ENCODE assay signal across 24 cellular contexts in genomic region chr11:15141381-15141780, GRCh38. TPM values are rescaled to one million over a fixed set of nuclear protein-coding genes. Genes with fewer than 3 reads are reported as not detected.
"Had no signal": no experiment of that assay in that cellular context is flagged by ENCODE, and none has a peak within 500 bp of the region (broad histone marks: within the 10 kb centered on the region; RNA-seq: fewer than 3 reads in every experiment).

No MANE protein-coding gene starts in this region.

- H3K4me3 ChIP-seq: coronary artery, heart left ventricle, psoas muscle, right lobe of liver, suprapubic skin, tibial artery, upper lobe of left lung, uterus had no signal

- H3K4me1 ChIP-seq: psoas muscle, suprapubic skin, tibial artery, upper lobe of left lung, uterus had no signal

- H3K36me3 ChIP-seq: heart left ventricle, right lobe of liver, suprapubic skin, tibial artery, upper lobe of left lung, uterus had no signal

- DNase-seq: effector CD4-positive, alpha-beta T cell; endodermal cell; foreskin melanocyte; heart left ventricle; hippocampal formation; mammary epithelial cell; naive thymus-derived CD8-positive, alpha-beta T cell; nucleus accumbens; psoas muscle; retina; right lobe of liver; stimulated activated CD4-positive, alpha-beta T cell treated with anti-CD3 and anti-CD28 coated beads, Interleukin-4, amount 100 ng/mL, for 1 hour; stimulated activated CD8-positive, alpha-beta memory T cell treated with anti-CD3 and anti-CD28 coated beads, Interleukin-4, amount 100 ng/mL, for 48 hours; stimulated activated naive CD8-positive, alpha-beta T cell treated with anti-CD3 and anti-CD28 coated beads, Interleukin-15, Interleukin-2, amounts not matched to agents 100 U/mL and 50 U/mL, for 24 hours; tibial artery; upper lobe of left lung; uterus had no signal

- H3K27ac ChIP-seq: coronary artery, heart left ventricle, psoas muscle, right lobe of liver, suprapubic skin, tibial artery, upper lobe of left lung, uterus had no signal

- H3K27me3 ChIP-seq: heart left ventricle, right lobe of liver, suprapubic skin, tibial artery, upper lobe of left lung, uterus had no signal

- H3K9me3 ChIP-seq: heart left ventricle, psoas muscle, right lobe of liver, suprapubic skin, tibial artery, upper lobe of left lung, uterus had no signal

- ATAC-seq: heart left ventricle; left lobe of liver; naive thymus-derived CD8-positive, alpha-beta T cell; psoas muscle; right lobe of liver; stimulated activated effector memory CD8-positive, alpha-beta T cell treated with anti-CD3 and anti-CD28 coated beads, Interleukin-12 subunit alpha, Interleukin-12 subunit beta, amount 100 ng/mL, for 72 hours; stimulated activated naive CD8-positive, alpha-beta T cell treated with anti-CD3 and anti-CD28 coated beads, Interleukin-15, Interleukin-2, amounts not matched to agents 100 U/mL and 50 U/mL, for 24 hours had no signal

RNA-seq across cellular contexts. Expression of gene INSC, which starts 26.7 kb away (rescaled TPM):
- total RNA-seq: dermis microvascular lymphatic vessel endothelial cell, endodermal cell, endothelial cell of umbilical vein, mesenteric fat pad, psoas muscle had no signal
- polyA plus RNA-seq: endothelial cell of umbilical vein; naive thymus-derived CD8-positive, alpha-beta T cell had no signal
